ENCODE assay signal across 12 cellular contexts in the genomic region with DNA sequence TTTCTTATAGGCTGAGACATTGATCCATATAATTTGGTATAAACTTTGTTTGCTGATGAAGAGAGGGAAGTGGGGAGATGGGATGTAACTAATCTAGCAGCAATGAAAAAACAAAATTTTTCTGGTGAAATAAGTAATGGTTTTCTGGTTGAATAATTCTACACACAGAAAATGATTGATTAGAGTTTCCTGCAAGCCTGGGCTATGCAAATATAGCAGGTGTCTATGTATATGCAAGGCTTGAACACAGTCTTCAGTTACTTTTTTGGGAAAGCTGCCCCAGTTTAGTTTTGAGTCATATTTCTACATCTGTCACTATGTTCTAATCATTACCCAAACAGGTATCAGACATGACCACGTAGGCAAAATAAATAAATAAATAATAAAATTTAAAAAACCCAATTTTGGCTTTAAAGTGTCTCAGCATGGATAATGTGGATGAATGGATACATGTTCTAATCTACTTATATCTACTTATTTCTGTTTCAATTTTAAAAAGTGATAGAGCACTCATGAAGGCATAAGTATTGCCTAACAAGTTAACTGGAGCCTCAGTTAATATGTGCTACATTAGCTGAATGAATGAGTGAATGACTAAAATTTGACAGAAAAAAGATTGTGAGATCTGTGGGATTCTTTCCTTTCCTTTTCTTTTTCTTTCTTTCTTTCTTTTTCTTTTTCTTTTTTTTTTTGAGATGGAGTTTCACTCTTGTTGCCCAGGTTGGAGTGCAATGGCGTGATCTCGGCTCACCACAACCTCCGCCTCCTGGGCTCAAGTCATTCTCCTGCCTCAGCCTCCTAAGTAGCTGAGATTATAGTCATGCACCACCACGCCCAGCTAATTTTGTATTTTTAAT. TPM values are rescaled to one million over a fixed set of nuclear protein-coding genes. Genes with fewer than 3 reads are reported as not detected.
A peak's percentile ranks its signal among the peaks of the same experiment; 100 is the strongest.
DNase-seq lines count a peak whose midpoint lies in the region; ATAC-seq and TF ChIP-seq lines count a peak whose summit lies in the region.
"Had no signal": no experiment of that assay in that cellular context is flagged by ENCODE, and none has a peak within 500 bp of the region (broad histone marks: within the 10 kb centered on the region; RNA-seq: fewer than 3 reads in every experiment).

No MANE protein-coding gene starts in this region.

- H3K27ac ChIP-seq in prostate gland: no peak overlapping the region
- no peak overlapping the region for H3K27ac ChIP-seq in gastrocnemius medialis
- H3K27ac ChIP-seq: esophagus squamous epithelium, Peyer's patch had no signal

- ATAC-seq in GM19438 (IDR thresholded peaks at IDR 0.05; ENCODE audit: low read depth, unreplicated experiment): peak; percentile 87
- peak; percentile 92 for ATAC-seq in HG02852 (IDR thresholded peaks at IDR 0.05; ENCODE audit: unreplicated experiment)
- peak; percentile 97 for ATAC-seq in HG03520 (IDR thresholded peaks at IDR 0.05; ENCODE audit: unreplicated experiment)
- ATAC-seq in gastrocnemius medialis: no peak

- TF ChIP-seq CTCF in GM13976 (IDR thresholded peaks at IDR 0.05; ENCODE audit: borderline replicate concordance, control extremely low read depth, extremely low read depth, insufficient read depth, missing control alignments) (no peak), prostate gland (IDR thresholded peaks at IDR 0.05) (no peak), gastrocnemius medialis (IDR thresholded peaks at IDR 0.05 in 4 of 5, conservative IDR thresholded peaks at IDR 0.05 in 1 of 5) (no peak)

- DNase-seq in GM13976 (ENCODE audit: low spot score) (peak; percentile 70), GM19240 (ENCODE audit: insufficient read length, low spot score) (no peak), T-helper 9 cell (no peak), prostate gland (ENCODE audit: low spot score) (no peak), gastrocnemius medialis (no peak)
- DNase-seq: esophagus squamous epithelium; NCI-H187 treated with DMSO at 0.1 percent for 48 hours; Peyer's patch; stimulated activated CD4-positive, alpha-beta T cell treated with anti-CD3 and anti-CD28 coated beads, Interleukin-15, amount 100 ng/mL, for 24 hours had no signal

- H3K4me3 ChIP-seq in prostate gland (no peak overlapping the region), gastrocnemius medialis (no peak overlapping the region)
- H3K4me3 ChIP-seq: esophagus squamous epithelium, Peyer's patch had no signal

- no peaks in the 10 kb centered on the region for H3K9me3 ChIP-seq in prostate gland
- no peaks in the 10 kb centered on the region for H3K9me3 ChIP-seq in gastrocnemius medialis

- no peaks in the 10 kb centered on the region for H3K27me3 ChIP-seq in prostate gland (replicated peaks; ENCODE audit: insufficient read depth)
- no peaks in the 10 kb centered on the region for H3K27me3 ChIP-seq in gastrocnemius medialis
- H3K27me3 ChIP-seq: esophagus squamous epithelium, Peyer's patch had no signal

- 91% methylated on average over 5 of the region's 5 CpGs for WGBS in prostate gland

- H3K36me3 ChIP-seq in prostate gland (no peaks in the 10 kb centered on the region), gastrocnemius medialis (no peaks in the 10 kb centered on the region)
- H3K36me3 ChIP-seq: esophagus squamous epithelium, Peyer's patch had no signal

- intact Hi-C loops in prostate gland (cut with DNase I) (no loop called here), gastrocnemius medialis (cut with DNase I; ENCODE audit: low total_unique reads) (no loop called here)

- in situ Hi-C loops in GM13976 (cut with MboI; ENCODE audit: low sequenced_read_pairs, unreplicated experiment) (no loop called here), gastrocnemius medialis (cut with MboI; ENCODE audit: low sequenced_read_pairs in 4 of 4) (no loop called here)

- no peaks in the 10 kb centered on the region for H3K4me1 ChIP-seq in prostate gland (replicated peaks)
- no peaks in the 10 kb centered on the region for H3K4me1 ChIP-seq in gastrocnemius medialis
- H3K4me1 ChIP-seq: esophagus squamous epithelium, Peyer's patch had no signal

- TF ChIP-seq POLR2A in prostate gland (IDR thresholded peaks at IDR 0.05) (no peak), gastrocnemius medialis (IDR thresholded peaks at IDR 0.05) (no peak)

RNA-seq across cellular contexts. Expression of a gene that starts 37.2 kb away (rescaled TPM):
- 10 to 100 TPM; 10.7 to 14.1 TPM for total RNA-seq in prostate gland
- total RNA-seq in gastrocnemius medialis: 10 to 100 TPM; 13.4 to 34.4 (median 29.2) TPM

Comparison
In these comparisons a context has a peak if more than half of its experiments do, and no peak if none do; other contexts are left out.
1. ATAC-seq: peak in GM19438 (single experiment), HG02852 (single experiment) and HG03520 (single experiment); none in gastrocnemius medialis (0 of 2).